In the genomic region with DNA sequence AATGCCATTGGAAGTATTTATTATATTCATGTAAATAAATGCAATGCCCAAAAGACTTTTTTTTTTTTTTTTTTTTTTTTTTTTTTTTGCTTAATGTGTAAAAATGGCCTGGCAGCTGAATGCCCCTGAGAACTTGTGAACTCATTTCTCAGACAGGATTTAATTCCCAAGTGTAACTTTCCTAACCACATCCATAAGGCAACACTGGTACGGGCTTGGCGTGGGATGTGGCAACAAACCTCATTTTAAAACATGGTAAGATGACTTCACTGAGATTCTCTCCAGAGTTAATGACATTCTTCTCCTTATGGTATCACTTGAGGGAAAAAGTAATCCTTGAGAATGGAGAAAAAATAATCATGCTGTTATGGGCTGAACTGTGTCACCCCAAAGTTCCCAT, we compare ENCODE assay signal across 20 cellular contexts.
DNase-seq lines count a peak whose midpoint lies in the region; ATAC-seq, FAIRE-seq and TF ChIP-seq lines count a peak whose summit lies in the region.
"Had no signal": no experiment of that assay in that cellular context is flagged by ENCODE, and none has a peak within 500 bp of the region (broad histone marks: within the 10 kb centered on the region; RNA-seq: fewer than 3 reads in every experiment).

No MANE protein-coding gene starts in this region.

- FAIRE-seq in HepG2 (lab: Jason Lieb, UNC) (no peak), astrocyte (lab: Jason Lieb, UNC) (peak; percentile 13)
- FAIRE-seq: GM12891 had no signal

- H3K27ac ChIP-seq in HepG2 (ENCODE audit: extremely low read length, insufficient read depth, low read length): no peak overlapping the region
- H3K27ac ChIP-seq in right lobe of liver: no peak overlapping the region
- no peak overlapping the region for H3K27ac ChIP-seq in astrocyte (ENCODE audit: low read depth, low read length)
- H3K27ac ChIP-seq: BLaER1 had no signal

- H3K4me3 ChIP-seq in HepG2 (replicated peaks in 1 of 3; ENCODE audit: insufficient read depth in 1 of 3, low read depth in 2 of 3, low read length in 3 of 3) (no peak overlapping the region), right lobe of liver (no peak overlapping the region), astrocyte (ENCODE audit: insufficient read depth, low read depth, low read length) (no peak overlapping the region)
- H3K4me3 ChIP-seq: BLaER1, GM23338 had no signal

- no peaks in the 10 kb centered on the region for H3K27me3 Mint-ChIP-seq in astrocyte (ENCODE audit: low read depth, unreplicated experiment)
- H3K27me3 Mint-ChIP-seq in activated CD4-positive, alpha-beta T cell treated with anti-CD3 and anti-CD28 coated beads, Interleukin-2, amount 10 ng/mL, durations not matched to agents 24 days and 14 days: no peaks in the 10 kb centered on the region

- POLR2A ChIA-PET in HepG2 (lab: Yijun Ruan, JAX): no interaction called here

- TF ChIP-seq POLR2A in HepG2 (IDR thresholded peaks at IDR 0.05; ENCODE audit: insufficient read depth in 1 of 2, low read depth in 2 of 2, low read length in 2 of 2) (no peak), right lobe of liver (IDR thresholded peaks at IDR 0.05) (no peak)

- no peaks in the 10 kb centered on the region for H3K9me3 Mint-ChIP-seq in astrocyte (ENCODE audit: unreplicated experiment)
- no peaks in the 10 kb centered on the region for H3K9me3 Mint-ChIP-seq in activated CD4-positive, alpha-beta T cell treated with anti-CD3 and anti-CD28 coated beads, Interleukin-2, amount 10 ng/mL, durations not matched to agents 24 days and 14 days
- H3K9me3 Mint-ChIP-seq: GM23338 had no signal

- TF ChIP-seq EP300 in HepG2 (IDR thresholded peaks at IDR 0.05; ENCODE audit: low read depth in 2 of 2, low read length in 2 of 2) (no peak), HepG2 (CRISPR knock-in tag; IDR thresholded peaks at IDR 0.05; ENCODE audit: borderline replicate concordance) (no peak)

- H4K20me1 ChIP-seq in HepG2 (ENCODE audit: insufficient read depth, low read length) (no peaks in the 10 kb centered on the region), astrocyte (ENCODE audit: insufficient read depth, low read length) (no peaks in the 10 kb centered on the region)
- H4K20me1 ChIP-seq: BLaER1 had no signal

- WGBS in HepG2 (ENCODE audit: low lambda C conversion rate): 95% methylated on average over 2 of the region's 2 CpGs
- 88% methylated on average over 2 of the region's 2 CpGs for WGBS in right lobe of liver (ENCODE audit: insufficient coverage, low coverage, low lambda C conversion rate, missing lambda C conversion rate)

- intact Hi-C loops in HepG2 (cut with micrococcal nuclease; ENCODE audit: unreplicated experiment) (no loop called here), right lobe of liver (cut with DNase I) (no loop called here)
- intact Hi-C loops in activated CD4-positive, alpha-beta T cell treated with anti-CD3 and anti-CD28 coated beads, Interleukin-2, amount 10 ng/mL, durations not matched to agents 24 days and 14 days (cut with micrococcal nuclease): no loop called here

- ATAC-seq in HepG2 (no peak), right lobe of liver (no peak)
- ATAC-seq: GM23338 had no signal

- no TSS peak for BruUV-seq in HepG2 (replicated peaks; lab: Mats Ljungman, UMichigan)

- H3K9me3 ChIP-seq in HepG2 (ENCODE audit: low read length): no peaks in the 10 kb centered on the region
- no peaks in the 10 kb centered on the region for H3K9me3 ChIP-seq in right lobe of liver
- no peaks in the 10 kb centered on the region for H3K9me3 ChIP-seq in astrocyte (ENCODE audit: insufficient read depth, low read depth, low read length)
- H3K9me3 ChIP-seq: BLaER1 had no signal

- CTCF ChIA-PET in HepG2 (lab: Yijun Ruan, JAX; ENCODE audit: low intra/inter-chr PET ratio, low total read pairs): interaction anchor here (0.7 kb wide), 1 partner anchor 174 kb away, joined by 3 read pairs; no protein-coding TSS in a partner anchor

- TF ChIP-seq RAD21 in HepG2 (CRISPR knock-in tag; IDR thresholded peaks at IDR 0.05): no peak

- H3K4me2 ChIP-seq in HepG2 (ENCODE audit: low read depth, low read length) (no peak overlapping the region), astrocyte (ENCODE audit: low read length) (no peak overlapping the region)
- H3K4me2 ChIP-seq: BLaER1, GM23338 had no signal

- H2AFZ ChIP-seq in HepG2 (ENCODE audit: low read length) (no peak overlapping the region), astrocyte (ENCODE audit: low read depth, low read length) (no peak overlapping the region)
- H2AFZ ChIP-seq: GM23338 had no signal

- peaks cover 0 to 43% of the 10 kb centered on the region in 2 experiments; a peak in 3 of 5 replicates for H3K27me3 ChIP-seq in HepG2 (ENCODE audit: control insufficient read depth in 1 of 2, insufficient read depth in 2 of 2, low read length in 2 of 2)
- H3K27me3 ChIP-seq in right lobe of liver: no peaks in the 10 kb centered on the region
- H3K27me3 ChIP-seq in astrocyte (ENCODE audit: insufficient read depth, low read length): no peaks in the 10 kb centered on the region
- H3K27me3 ChIP-seq: BLaER1 had no signal

- H3K27ac Mint-ChIP-seq in astrocyte (ENCODE audit: unreplicated experiment): no peak overlapping the region
- no peak overlapping the region for H3K27ac Mint-ChIP-seq in activated CD4-positive, alpha-beta T cell treated with anti-CD3 and anti-CD28 coated beads, Interleukin-2, amount 10 ng/mL, durations not matched to agents 24 days and 14 days
- H3K27ac Mint-ChIP-seq: CD8-positive, alpha-beta memory T cell; GM23338 had no signal

- H3K79me2 ChIP-seq in HepG2 (ENCODE audit: insufficient read depth, low read length): no peaks in the 10 kb centered on the region
- no peaks in the 10 kb centered on the region for H3K79me2 ChIP-seq in astrocyte (ENCODE audit: insufficient read depth, low read length)

- DNase-seq in HepG2 (ENCODE audit: low spot score): no peak
- no peak for DNase-seq in right lobe of liver
- peak; percentile 15 for DNase-seq in astrocyte (ENCODE audit: low read depth)
- peak; percentile 51 for DNase-seq in myocyte (ENCODE audit: low read depth)
- no peak for DNase-seq in activated CD4-positive, alpha-beta T cell treated with anti-CD3 and anti-CD28 coated beads, Interleukin-2, amount 10 ng/mL, durations not matched to agents 24 days and 14 days
- DNase-seq in NCI-H345 (lab: John Stamatoyannopoulos, UW): no peak
- no peak for DNase-seq in kidney tubule cell (ENCODE audit: low spot score)
- DNase-seq in stimulated activated CD4-positive, alpha-beta T cell treated with anti-CD3 and anti-CD28 coated beads, Interleukin-12 subunit alpha, Interleukin-12 subunit beta, amount 100 ng/mL, for 4 hours: no peak
- DNase-seq: 8988T; CD8-positive, alpha-beta memory T cell; KBM-7; NCI-H1417 treated with DMSO at 0.1 percent for 48 hours; NCI-H187 treated with DMSO at 0.1 percent for 48 hours; NCI-H2227 treated with DMSO at 0.1 percent for 48 hours; NCI-H524 treated with DMSO at 0.1 percent for 48 hours; RPMI8226; SHP77 treated with DMSO at 0.1 percent for 48 hours had no signal

- H3K4me3 Mint-ChIP-seq in astrocyte (ENCODE audit: unreplicated experiment): no peak overlapping the region
- no peak overlapping the region for H3K4me3 Mint-ChIP-seq in activated CD4-positive, alpha-beta T cell treated with anti-CD3 and anti-CD28 coated beads, Interleukin-2, amount 10 ng/mL, durations not matched to agents 24 days and 14 days
- H3K4me3 Mint-ChIP-seq: CD8-positive, alpha-beta memory T cell; GM23338 had no signal

- TF ChIP-seq CTCF in HepG2 (CRISPR knock-in tag; IDR thresholded peaks at IDR 0.05): no peak
- TF ChIP-seq CTCF in right lobe of liver (IDR thresholded peaks at IDR 0.05): no peak
- TF ChIP-seq CTCF in astrocyte (IDR thresholded peaks at IDR 0.05; ENCODE audit: insufficient read depth, low read depth, low read length): no peak

- in situ Hi-C loops in HepG2 (cut with HindIII; ENCODE audit: extremely low pct_ligation_motif_present, low pct_unique_long_range_greater_than_20kb): no loop called here

- no peaks in the 10 kb centered on the region for H3K36me3 ChIP-seq in HepG2 (replicated peaks in 1 of 2; ENCODE audit: control insufficient read depth in 1 of 2, insufficient read depth in 2 of 2, low read length in 2 of 2)
- no peaks in the 10 kb centered on the region for H3K36me3 ChIP-seq in right lobe of liver
- no peaks in the 10 kb centered on the region for H3K36me3 ChIP-seq in astrocyte (ENCODE audit: insufficient read depth, low read length)
- H3K36me3 ChIP-seq: BLaER1 had no signal

- H3K4me1 ChIP-seq in HepG2 (ENCODE audit: insufficient read depth, low read length) (peaks cover 20% of the 10 kb centered on the region), right lobe of liver (peaks cover 0 to 9% (median 0%) of the 10 kb centered on the region in 4 donors), astrocyte (ENCODE audit: insufficient read depth, low read length) (no peaks in the 10 kb centered on the region)

- no peaks in the 10 kb centered on the region for H3K36me3 Mint-ChIP-seq in astrocyte (ENCODE audit: low read depth, unreplicated experiment)
- no peaks in the 10 kb centered on the region for H3K36me3 Mint-ChIP-seq in activated CD4-positive, alpha-beta T cell treated with anti-CD3 and anti-CD28 coated beads, Interleukin-2, amount 10 ng/mL, durations not matched to agents 24 days and 14 days (ENCODE audit: low read depth)
- H3K36me3 Mint-ChIP-seq: CD8-positive, alpha-beta memory T cell had no signal

- H3K4me1 Mint-ChIP-seq in astrocyte (ENCODE audit: low read depth, unreplicated experiment): peaks cover 19% of the 10 kb centered on the region
- H3K4me1 Mint-ChIP-seq in activated CD4-positive, alpha-beta T cell treated with anti-CD3 and anti-CD28 coated beads, Interleukin-2, amount 10 ng/mL, durations not matched to agents 24 days and 14 days: no peaks in the 10 kb centered on the region
- H3K4me1 Mint-ChIP-seq: CD8-positive, alpha-beta memory T cell; GM23338 had no signal

- H3K9ac ChIP-seq in HepG2 (ENCODE audit: insufficient read depth, low read depth, low read length): no peak overlapping the region
- no peak overlapping the region for H3K9ac ChIP-seq in astrocyte (ENCODE audit: low read length)
- H3K9ac ChIP-seq: BLaER1 had no signal

TF ChIP-seq in HepG2, 621 proteins besides CTCF, POLR2A, EP300 and RAD21 (continues in another document):
- TF ChIP-seq ZBTB34 (CRISPR knock-in tag; IDR thresholded peaks at IDR 0.05) (0 out of 2 replicates have a peak, but pooled peaks have one; percentile 6), GABPA (IDR thresholded peaks at IDR 0.05; ENCODE audit: low read depth, low read length) (no peak), GABPA (CRISPR knock-in tag; IDR thresholded peaks at IDR 0.05; ENCODE audit: low read depth) (0 out of 2 replicates have a peak, but pooled peaks have one; percentile 2), NFE2 (CRISPR knock-in tag; IDR thresholded peaks at IDR 0.05) (no peak)

Comparison
In these comparisons a context has a peak if more than half of its experiments do, and no peak if none do; other contexts are left out.
1. DNase-seq: peak in astrocyte (single experiment) and myocyte (single experiment); none in HepG2 (single experiment), right lobe of liver (0 of 3), activated CD4-positive, alpha-beta T cell treated with anti-CD3 and anti-CD28 coated beads, Interleukin-2, amount 10 ng/mL, durations not matched to agents 24 days and 14 days (single experiment), NCI-H345 (single experiment), kidney tubule cell (single experiment) and stimulated activated CD4-positive, alpha-beta T cell treated with anti-CD3 and anti-CD28 coated beads, Interleukin-12 subunit alpha, Interleukin-12 subunit beta, amount 100 ng/mL, for 4 hours (single experiment).